In the genomic region with DNA sequence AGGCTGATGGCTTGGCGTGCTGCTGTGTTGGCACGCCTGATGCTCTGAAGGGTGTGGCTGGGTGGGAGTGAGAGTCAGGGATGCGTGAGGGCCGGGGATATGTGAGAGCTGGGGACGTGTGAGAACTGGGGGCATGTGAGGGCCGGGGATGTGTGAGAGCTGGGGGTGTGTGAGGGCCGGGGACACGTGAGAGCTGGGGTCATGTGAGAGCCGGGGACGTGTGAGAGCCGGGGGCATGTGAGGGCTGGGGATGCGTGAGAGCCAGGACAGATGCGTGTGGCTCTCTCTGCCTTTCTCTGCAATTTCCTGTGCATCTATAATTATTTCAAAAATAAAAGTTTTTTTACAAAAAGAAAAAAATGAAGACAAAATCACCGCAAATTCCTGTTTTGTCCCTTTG, we compare ENCODE assay signal across 8 cellular contexts.
DNase-seq lines count a peak whose midpoint lies in the region; ATAC-seq and TF ChIP-seq lines count a peak whose summit lies in the region.
"Not testable (repeated sequence)": the region's sequence is repeated elsewhere in the genome, so short reads cannot be mapped to it uniquely, and the experiment has no call there.

No MANE protein-coding gene starts in this region.

- H3K9me3 Mint-ChIP-seq in CD8-positive, alpha-beta memory T cell; T-helper 2 cell treated with Interferon-gamma antibody and Interleukin-4, amounts not matched to agents 5 μg/mL and 100 μg/mL, for 36 hours; activated T-cell treated with anti-CD3 and anti-CD28 coated beads, Interleukin-2, amount 50 U/mL, for 4 hours; activated naive CD8-positive, alpha-beta T cell treated with anti-CD3 and anti-CD28 coated beads for 36 hours; natural killer cell: not testable (repeated sequence)

- H3K9me3 ChIP-seq in AG04450 (ENCODE audit: control insufficient read depth, insufficient read depth, low read length); CD8-positive, alpha-beta memory T cell (ENCODE audit: low read length): not testable (repeated sequence)

- peak overlapping the region; percentile 31 for H3K27ac ChIP-seq in AG04450 (ENCODE audit: low read depth, low read length)
- H3K27ac ChIP-seq in CD8-positive, alpha-beta memory T cell (ENCODE audit: low read depth, low read length), result not testable (repeated sequence)

- not testable (repeated sequence) for H3K27me3 ChIP-seq in AG04450 (ENCODE audit: control insufficient read depth, insufficient read depth, low read length); CD8-positive, alpha-beta memory T cell (ENCODE audit: insufficient read depth, low read length, poor library complexity, severe bottlenecking)

- POLR2A ChIA-PET in AG04450 (lab: Yijun Ruan, JAX); CD8-positive, alpha-beta memory T cell (lab: Charles Lee): not testable (repeated sequence)

- CTCF ChIA-PET in AG04450 (lab: Charles Lee); CD8-positive, alpha-beta memory T cell (lab: Charles Lee): not testable (repeated sequence)

- intact Hi-C loops in natural killer cell (cut with micrococcal nuclease), result not testable (repeated sequence)

- not testable (repeated sequence) for H3K4me3 ChIP-seq in AG04450 (ENCODE audit: low read depth, low read length); CD8-positive, alpha-beta memory T cell (ENCODE audit: low read length)

- peaks cover 28% of the 10 kb centered on the region for H3K4me1 ChIP-seq in CD8-positive, alpha-beta memory T cell (ENCODE audit: insufficient read depth, low read length)

- DNase-seq in AG04450 (ENCODE audit: low read depth, low spot score); T-helper 2 cell treated with Interferon-gamma antibody and Interleukin-4, amounts not matched to agents 5 μg/mL and 100 μg/mL, for 36 hours (ENCODE audit: low spot score); activated T-cell treated with anti-CD3 and anti-CD28 coated beads, Interleukin-2, amount 50 U/mL, for 4 hours; activated naive CD8-positive, alpha-beta T cell treated with anti-CD3 and anti-CD28 coated beads for 36 hours: not testable (repeated sequence)
- DNase-seq in CD8-positive, alpha-beta memory T cell, result peak in 2 of 5 donors; percentile 27 to 72
- peak; percentile 29 for DNase-seq in foreskin melanocyte
- peak; percentile 39 for DNase-seq in natural killer cell
- peak; percentile 8 for DNase-seq in stimulated activated CD4-positive, alpha-beta T cell treated with anti-CD3 and anti-CD28 coated beads, Interleukin-15, amount 100 ng/mL, for 24 hours

- H3K4me1 Mint-ChIP-seq in CD8-positive, alpha-beta memory T cell, result peaks cover 18 to 27% (median 23%) of the 10 kb centered on the region in 3 donors
- peaks cover 19% of the 10 kb centered on the region for H3K4me1 Mint-ChIP-seq in T-helper 2 cell treated with Interferon-gamma antibody and Interleukin-4, amounts not matched to agents 5 μg/mL and 100 μg/mL, for 36 hours (ENCODE audit: low read depth)
- peaks cover 39% of the 10 kb centered on the region for H3K4me1 Mint-ChIP-seq in activated T-cell treated with anti-CD3 and anti-CD28 coated beads, Interleukin-2, amount 50 U/mL, for 4 hours (ENCODE audit: low read depth)
- peaks cover 44% of the 10 kb centered on the region for H3K4me1 Mint-ChIP-seq in activated naive CD8-positive, alpha-beta T cell treated with anti-CD3 and anti-CD28 coated beads for 36 hours
- peaks cover 40 to 62% of the 10 kb centered on the region in 2 donors for H3K4me1 Mint-ChIP-seq in natural killer cell

- H3K36me3 Mint-ChIP-seq in CD8-positive, alpha-beta memory T cell, result peaks cover 0 to 47% (median 5%) of the 10 kb centered on the region in 3 donors
- H3K36me3 Mint-ChIP-seq in T-helper 2 cell treated with Interferon-gamma antibody and Interleukin-4, amounts not matched to agents 5 μg/mL and 100 μg/mL, for 36 hours (ENCODE audit: low read depth); activated T-cell treated with anti-CD3 and anti-CD28 coated beads, Interleukin-2, amount 50 U/mL, for 4 hours (ENCODE audit: insufficient read depth); natural killer cell: not testable (repeated sequence)
- H3K36me3 Mint-ChIP-seq in activated naive CD8-positive, alpha-beta T cell treated with anti-CD3 and anti-CD28 coated beads for 36 hours, result peaks cover 24% of the 10 kb centered on the region

- peak; percentile 38 to 48 for ATAC-seq in activated T-cell treated with anti-CD3 and anti-CD28 coated beads, Interleukin-2, amount 50 U/mL, for 4 hours
- ATAC-seq in natural killer cell, result peak; percentile 79 to 90 (median 86)

- peak overlapping the region in 7 of 8 donors; percentile 24 to 94 (median 64) for H3K27ac Mint-ChIP-seq in CD8-positive, alpha-beta memory T cell
- peak overlapping the region; percentile 62 for H3K27ac Mint-ChIP-seq in T-helper 2 cell treated with Interferon-gamma antibody and Interleukin-4, amounts not matched to agents 5 μg/mL and 100 μg/mL, for 36 hours
- peak overlapping the region; percentile 68 for H3K27ac Mint-ChIP-seq in activated naive CD8-positive, alpha-beta T cell treated with anti-CD3 and anti-CD28 coated beads for 36 hours
- peak overlapping the region; percentile 83 to 94 for H3K27ac Mint-ChIP-seq in natural killer cell

- TF ChIP-seq CTCF in AG04450 (IDR thresholded peaks at IDR 0.05; ENCODE audit: low read depth, low read length); natural killer cell (IDR thresholded peaks at IDR 0.05): not testable (repeated sequence)

- H3K27me3 Mint-ChIP-seq in CD8-positive, alpha-beta memory T cell; T-helper 2 cell treated with Interferon-gamma antibody and Interleukin-4, amounts not matched to agents 5 μg/mL and 100 μg/mL, for 36 hours (ENCODE audit: low read depth); activated T-cell treated with anti-CD3 and anti-CD28 coated beads, Interleukin-2, amount 50 U/mL, for 4 hours (ENCODE audit: low read depth); activated naive CD8-positive, alpha-beta T cell treated with anti-CD3 and anti-CD28 coated beads for 36 hours; natural killer cell (ENCODE audit: low read depth in 2 of 2): not testable (repeated sequence)

- not testable (repeated sequence) for H3K36me3 ChIP-seq in CD8-positive, alpha-beta memory T cell (ENCODE audit: insufficient read depth, low read length)

- H3K4me3 Mint-ChIP-seq in CD8-positive, alpha-beta memory T cell, result peak overlapping the region in 2 of 7 donors; percentile 15 to 23
- not testable (repeated sequence) for H3K4me3 Mint-ChIP-seq in T-helper 2 cell treated with Interferon-gamma antibody and Interleukin-4, amounts not matched to agents 5 μg/mL and 100 μg/mL, for 36 hours; activated T-cell treated with anti-CD3 and anti-CD28 coated beads, Interleukin-2, amount 50 U/mL, for 4 hours
- peak overlapping the region; percentile 3 for H3K4me3 Mint-ChIP-seq in activated naive CD8-positive, alpha-beta T cell treated with anti-CD3 and anti-CD28 coated beads for 36 hours
- peak overlapping the region; percentile 73 for H3K4me3 Mint-ChIP-seq in natural killer cell
